1 cellular context compared by ENCODE assay signal in genomic region chr2:44777542-44777941, GRCh38.
TF ChIP-seq lines count a peak whose summit lies in the region.

No MANE protein-coding gene starts in this region.

TF ChIP-seq in HEK293, 187 proteins besides CTCF, POLR2A, EP300 and RAD21 (continued from another document and continues in another):
- no peak for TF ChIP-seq ZBTB49 (tag by site-specific recombination; IDR thresholded peaks at IDR 0.05; ENCODE audit: low read depth)
- TF ChIP-seq SCRT1 (tag by site-specific recombination; IDR thresholded peaks at IDR 0.05; ENCODE audit: borderline replicate concordance) = no peak
- no peak for TF ChIP-seq PATZ1 (tag by site-specific recombination; IDR thresholded peaks at IDR 0.05)
- no peak for TF ChIP-seq ZBTB1 (tag by site-specific recombination; IDR thresholded peaks at IDR 0.05)
- TF ChIP-seq ZSCAN4 (tag by site-specific recombination; IDR thresholded peaks at IDR 0.05) = no peak
- no peak for TF ChIP-seq ZNF114 (tag by site-specific recombination; IDR thresholded peaks at IDR 0.05)
- no peak for TF ChIP-seq ZIC2 (tag by site-specific recombination; IDR thresholded peaks at IDR 0.05)
- TF ChIP-seq PRDM10 (tag by site-specific recombination; IDR thresholded peaks at IDR 0.05) = no peak
- no peak for TF ChIP-seq SALL2 (tag by site-specific recombination; IDR thresholded peaks at IDR 0.05; ENCODE audit: borderline replicate concordance)
- TF ChIP-seq ZNF558 (tag by site-specific recombination; IDR thresholded peaks at IDR 0.05) = no peak
- TF ChIP-seq PRDM2 (tag by site-specific recombination; IDR thresholded peaks at IDR 0.05; ENCODE audit: borderline replicate concordance) = no peak
- peak; percentile 77 for TF ChIP-seq SP7 (tag by site-specific recombination; IDR thresholded peaks at IDR 0.05)
- no peak for TF ChIP-seq ZNF48 (tag by site-specific recombination; IDR thresholded peaks at IDR 0.05)
- TF ChIP-seq ZNF366 (tag by site-specific recombination; conservative IDR thresholded peaks at IDR 0.05) = peak; percentile 54
- no peak for TF ChIP-seq ZNF621 (tag by site-specific recombination; IDR thresholded peaks at IDR 0.05)
- peak; percentile 46; the same call in 1 of the 2 replicates for TF ChIP-seq OSR2 (tag by site-specific recombination; IDR thresholded peaks at IDR 0.05)
- peak; percentile 66; the same call in 1 of the 2 replicates for TF ChIP-seq ZNF843 (tag by site-specific recombination; IDR thresholded peaks at IDR 0.05)
- no peak for TF ChIP-seq HOXA7 (CRISPR knock-in tag; IDR thresholded peaks at IDR 0.05; ENCODE audit: borderline replicate concordance)
- peak; percentile 45; the same call in 1 of the 2 replicates for TF ChIP-seq ZBTB17 (tag by site-specific recombination; IDR thresholded peaks at IDR 0.05)
- TF ChIP-seq ZNF324 (tag by site-specific recombination; IDR thresholded peaks at IDR 0.05) = no peak
- no peak for TF ChIP-seq PRDM4 (tag by site-specific recombination; IDR thresholded peaks at IDR 0.05)
- no peak for TF ChIP-seq ZNF146 (tag by site-specific recombination; IDR thresholded peaks at IDR 0.05)
- no peak for TF ChIP-seq ZNF311 (tag by site-specific recombination; IDR thresholded peaks at IDR 0.05; ENCODE audit: borderline replicate concordance)
- TF ChIP-seq SP2 (tag by site-specific recombination; IDR thresholded peaks at IDR 0.05) = peak; percentile 12; the same call in 1 of the 2 replicates
- TF ChIP-seq ZBTB20 (tag by site-specific recombination; IDR thresholded peaks at IDR 0.05) = no peak
- TF ChIP-seq ZNF677 (tag by site-specific recombination; IDR thresholded peaks at IDR 0.05) = no peak
- TF ChIP-seq ZBTB8A (tag by site-specific recombination; IDR thresholded peaks at IDR 0.05) = peak; percentile 41; the same call in 1 of the 2 replicates
- TF ChIP-seq KLF8 (tag by site-specific recombination; IDR thresholded peaks at IDR 0.05) = no peak; the same call in 1 of the 2 replicates
- TF ChIP-seq ZNF544 (tag by site-specific recombination; IDR thresholded peaks at IDR 0.05) = no peak
- TF ChIP-seq IKZF3 (tag by site-specific recombination; IDR thresholded peaks at IDR 0.05) = peak; percentile 33
- peak; percentile 95 for TF ChIP-seq ATF2 (tag by site-specific recombination; IDR thresholded peaks at IDR 0.05; ENCODE audit: low read depth)
- no peak for TF ChIP-seq ZNF645 (tag by site-specific recombination; IDR thresholded peaks at IDR 0.05)
- TF ChIP-seq TCF7L2 (IDR thresholded peaks at IDR 0.05; ENCODE audit: borderline replicate concordance, low read depth, low read length) = no peak
- TF ChIP-seq ZNF747 (tag by site-specific recombination; IDR thresholded peaks at IDR 0.05) = no peak
- TF ChIP-seq ZNF10 (tag by site-specific recombination; IDR thresholded peaks at IDR 0.05) = no peak
- TF ChIP-seq ZNF629 (tag by site-specific recombination; IDR thresholded peaks at IDR 0.05) = peak; percentile 91
